14 cellular contexts compared by ENCODE assay signal in the genomic region with DNA sequence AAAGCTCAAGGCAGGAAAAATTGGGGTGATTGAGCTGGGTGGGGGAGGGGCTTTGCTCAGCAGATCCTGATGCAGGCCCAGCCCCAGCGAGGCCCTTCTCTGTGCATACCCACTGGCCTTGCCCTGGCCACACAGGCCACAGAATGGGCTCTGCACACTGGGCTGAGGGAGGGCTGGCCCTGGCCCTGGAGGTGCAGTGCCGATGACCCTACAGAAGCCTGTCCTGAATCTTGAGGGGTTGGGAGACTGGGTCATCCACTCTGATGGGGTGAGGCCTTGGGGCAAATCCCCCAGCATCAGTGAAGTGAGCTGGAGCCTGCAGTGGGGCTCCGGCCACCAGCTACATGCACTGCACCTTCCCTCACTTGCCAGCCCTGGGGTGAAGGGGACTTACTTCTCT.
DNase-seq lines count a peak whose midpoint lies in the region; ATAC-seq and TF ChIP-seq lines count a peak whose summit lies in the region.
"Had no signal": no experiment of that assay in that cellular context is flagged by ENCODE, and none has a peak within 500 bp of the region (broad histone marks: within the 10 kb centered on the region; RNA-seq: fewer than 3 reads in every experiment).

No MANE protein-coding gene starts in this region.

- H4K20me1 ChIP-seq in osteoblast (ENCODE audit: insufficient read depth, low read length), result no peaks in the 10 kb centered on the region
- H4K20me1 ChIP-seq: BLaER1 treated with 17β-estradiol and CSF1 and Interleukin-3, amounts not matched to agents 10 nM and 100 nM had no signal

- H4K8ac ChIP-seq in mesendoderm (ENCODE audit: low read depth, low read length), result no peak overlapping the region

- H3K9me3 Mint-ChIP-seq in activated CD4-positive, alpha-beta memory T cell treated with anti-CD3 and anti-CD28 coated beads, Interleukin-2, amount 10 ng/mL, durations not matched to agents 7 days and 5 days, result no peaks in the 10 kb centered on the region
- H3K9me3 Mint-ChIP-seq: CD8-positive, alpha-beta memory T cell had no signal

- no peaks in the 10 kb centered on the region for H3K9me3 ChIP-seq in right cardiac atrium (ENCODE audit: control insufficient read depth, low read length)
- no peaks in the 10 kb centered on the region for H3K9me3 ChIP-seq in osteoblast (ENCODE audit: low read depth, low read length)
- no peaks in the 10 kb centered on the region for H3K9me3 ChIP-seq in upper lobe of right lung
- H3K9me3 ChIP-seq: BLaER1 treated with 17β-estradiol and CSF1 and Interleukin-3, amounts not matched to agents 10 nM and 100 nM; HAP-1 had no signal

- H4K5ac ChIP-seq in mesendoderm (ENCODE audit: low read length), result no peak overlapping the region

- H3K27ac ChIP-seq in right cardiac atrium (ENCODE audit: low read length), result no peak overlapping the region
- no peak overlapping the region for H3K27ac ChIP-seq in osteoblast (ENCODE audit: low read depth, low read length)
- H3K27ac ChIP-seq in upper lobe of right lung, result no peak overlapping the region
- no peak overlapping the region for H3K27ac ChIP-seq in mesendoderm (ENCODE audit: low read depth, low read length)
- H3K27ac ChIP-seq: BLaER1 treated with 17β-estradiol and CSF1 and Interleukin-3, amounts not matched to agents 10 nM and 100 nM; GM23248 had no signal

- H3K4ac ChIP-seq in mesendoderm (ENCODE audit: low read depth, low read length), result no peak overlapping the region

- no peak overlapping the region for H2BK120ac ChIP-seq in mesendoderm (ENCODE audit: low read depth, low read length)

- no peak overlapping the region for H3K4me2 ChIP-seq in osteoblast (ENCODE audit: insufficient read depth, low read length)
- no peak overlapping the region for H3K4me2 ChIP-seq in mesendoderm (ENCODE audit: low read length)
- H3K4me2 ChIP-seq: BLaER1 treated with 17β-estradiol and CSF1 and Interleukin-3, amounts not matched to agents 10 nM and 100 nM had no signal

- H3K4me1 ChIP-seq in right cardiac atrium (ENCODE audit: control insufficient read depth, insufficient read depth, low read length), result no peaks in the 10 kb centered on the region
- H3K4me1 ChIP-seq in osteoblast (ENCODE audit: insufficient read depth, low read length), result no peaks in the 10 kb centered on the region
- no peaks in the 10 kb centered on the region for H3K4me1 ChIP-seq in upper lobe of right lung
- no peaks in the 10 kb centered on the region for H3K4me1 ChIP-seq in mesendoderm (ENCODE audit: control insufficient read depth, low read depth, low read length)
- H3K4me1 ChIP-seq: HAP-1 had no signal

- no peak overlapping the region for H3K27ac Mint-ChIP-seq in activated CD4-positive, alpha-beta memory T cell treated with anti-CD3 and anti-CD28 coated beads, Interleukin-2, amount 10 ng/mL, durations not matched to agents 7 days and 5 days
- H3K27ac Mint-ChIP-seq: B cell; CD4-positive, CD25-positive, alpha-beta regulatory T cell; CD8-positive, alpha-beta memory T cell had no signal

- H3K79me2 ChIP-seq in osteoblast (ENCODE audit: insufficient read depth, low read length) (no peaks in the 10 kb centered on the region), mesendoderm (ENCODE audit: control insufficient read depth, insufficient read depth, low read length) (no peaks in the 10 kb centered on the region)

- no peaks in the 10 kb centered on the region for H3K36me3 Mint-ChIP-seq in activated CD4-positive, alpha-beta memory T cell treated with anti-CD3 and anti-CD28 coated beads, Interleukin-2, amount 10 ng/mL, durations not matched to agents 7 days and 5 days (ENCODE audit: low read depth)
- H3K36me3 Mint-ChIP-seq: CD4-positive, CD25-positive, alpha-beta regulatory T cell; CD8-positive, alpha-beta memory T cell had no signal

- ATAC-seq in left ventricle myocardium superior (no peak), right cardiac atrium (no peak), upper lobe of right lung (no peak)
- ATAC-seq: HepG2 had no signal

- H3K4me3 Mint-ChIP-seq in activated CD4-positive, alpha-beta memory T cell treated with anti-CD3 and anti-CD28 coated beads, Interleukin-2, amount 10 ng/mL, durations not matched to agents 7 days and 5 days, result no peak overlapping the region
- H3K4me3 Mint-ChIP-seq: B cell; CD4-positive, CD25-positive, alpha-beta regulatory T cell; CD8-positive, alpha-beta memory T cell had no signal

- no peak overlapping the region for H2BK15ac ChIP-seq in mesendoderm (replicated peaks; ENCODE audit: low read depth)

- no peak overlapping the region for H3K18ac ChIP-seq in mesendoderm (ENCODE audit: low read length)

- no peaks in the 10 kb centered on the region for H3K27me3 Mint-ChIP-seq in activated CD4-positive, alpha-beta memory T cell treated with anti-CD3 and anti-CD28 coated beads, Interleukin-2, amount 10 ng/mL, durations not matched to agents 7 days and 5 days
- H3K27me3 Mint-ChIP-seq: B cell had no signal

- CTCF ChIA-PET in activated CD4-positive, alpha-beta memory T cell treated with anti-CD3 and anti-CD28 coated beads, Interleukin-2, amount 10 ng/mL, durations not matched to agents 7 days and 5 days (lab: Charles Lee), result no interaction called here

- no peak overlapping the region for H2BK5ac ChIP-seq in mesendoderm (ENCODE audit: low read length)

- WGBS in right cardiac atrium, result 89% methylated on average over 3 of the region's 3 CpGs
- no CpG with 5 or more reads among the region's 3 CpGs for WGBS in mesendoderm (ENCODE audit: extremely low coverage, insufficient coverage, low lambda C conversion rate)

- TF ChIP-seq CTCF in osteoblast (IDR thresholded peaks at IDR 0.05; ENCODE audit: extremely low read depth, low read depth, low read length) (no peak), upper lobe of right lung (IDR thresholded peaks at IDR 0.05) (no peak)

- POLR2A ChIA-PET in activated CD4-positive, alpha-beta memory T cell treated with anti-CD3 and anti-CD28 coated beads, Interleukin-2, amount 10 ng/mL, durations not matched to agents 7 days and 5 days (lab: Charles Lee), result no interaction called here

- no peak overlapping the region for H3K9ac ChIP-seq in mesendoderm (ENCODE audit: low read length)
- H3K9ac ChIP-seq: BLaER1 treated with 17β-estradiol and CSF1 and Interleukin-3, amounts not matched to agents 10 nM and 100 nM; GM23248 had no signal

- H3K27me3 ChIP-seq in right cardiac atrium (ENCODE audit: control insufficient read depth, insufficient read depth) (no peaks in the 10 kb centered on the region), osteoblast (ENCODE audit: insufficient read depth, low read length) (no peaks in the 10 kb centered on the region), upper lobe of right lung (no peaks in the 10 kb centered on the region), mesendoderm (ENCODE audit: insufficient read depth, low read length, poor library complexity) (no peaks in the 10 kb centered on the region)
- H3K27me3 ChIP-seq: BLaER1 treated with 17β-estradiol and CSF1 and Interleukin-3, amounts not matched to agents 10 nM and 100 nM had no signal

- no peaks in the 10 kb centered on the region for H3K4me1 Mint-ChIP-seq in activated CD4-positive, alpha-beta memory T cell treated with anti-CD3 and anti-CD28 coated beads, Interleukin-2, amount 10 ng/mL, durations not matched to agents 7 days and 5 days
- H3K4me1 Mint-ChIP-seq: B cell; CD4-positive, CD25-positive, alpha-beta regulatory T cell; CD8-positive, alpha-beta memory T cell had no signal

- H3K23ac ChIP-seq in mesendoderm (ENCODE audit: low read length), result no peak overlapping the region

- no peaks in the 10 kb centered on the region for H3K36me3 ChIP-seq in osteoblast (ENCODE audit: insufficient read depth, low read length)
- H3K36me3 ChIP-seq in upper lobe of right lung, result no peaks in the 10 kb centered on the region
- no peaks in the 10 kb centered on the region for H3K36me3 ChIP-seq in mesendoderm (ENCODE audit: control insufficient read depth, insufficient read depth, low read length)
- H3K36me3 ChIP-seq: BLaER1 treated with 17β-estradiol and CSF1 and Interleukin-3, amounts not matched to agents 10 nM and 100 nM; HAP-1 had no signal

- no peak overlapping the region for H3K4me3 ChIP-seq in right cardiac atrium (ENCODE audit: low read length)
- no peak overlapping the region for H3K4me3 ChIP-seq in osteoblast (ENCODE audit: insufficient read depth, low read length)
- no peak overlapping the region for H3K4me3 ChIP-seq in upper lobe of right lung
- H3K4me3 ChIP-seq in mesendoderm (ENCODE audit: low read length), result no peak overlapping the region
- H3K4me3 ChIP-seq: BLaER1 treated with 17β-estradiol and CSF1 and Interleukin-3, amounts not matched to agents 10 nM and 100 nM; GM23248; HAP-1 had no signal

- DNase-seq in left ventricle myocardium superior, result peak; percentile 9
- no peak for DNase-seq in right cardiac atrium
- DNase-seq in osteoblast (ENCODE audit: insufficient read length, low spot score, missing footprints), result peak; percentile 48
- DNase-seq in upper lobe of right lung, result peak; percentile 37
- no peak for DNase-seq in activated CD4-positive, alpha-beta memory T cell treated with anti-CD3 and anti-CD28 coated beads, Interleukin-2, amount 10 ng/mL, durations not matched to agents 7 days and 5 days
- DNase-seq in mesendoderm, result no peak
- DNase-seq: CD4-positive, CD25-positive, alpha-beta regulatory T cell; COR-L47; GM23248 had no signal

- intact Hi-C loops in left ventricle myocardium superior (cut with micrococcal nuclease) (no loop called here), right cardiac atrium (cut with DNase I) (no loop called here), upper lobe of right lung (cut with DNase I) (no loop called here)

- H2AFZ ChIP-seq in osteoblast (ENCODE audit: low read length), result no peak overlapping the region
- H2AFZ ChIP-seq: GM23248 had no signal

- no peaks in the 10 kb centered on the region for H3K79me1 ChIP-seq in mesendoderm (ENCODE audit: low read length)

- H2AK5ac ChIP-seq in mesendoderm (ENCODE audit: low read length), result no peak overlapping the region

- no peak overlapping the region for H3K56ac ChIP-seq in mesendoderm (ENCODE audit: low read length)

Comparison
In these comparisons a context has a peak if more than half of its experiments do, and no peak if none do; other contexts are left out.
1. DNase-seq: peak in left ventricle myocardium superior (single experiment), osteoblast (single experiment) and upper lobe of right lung (single experiment); none in right cardiac atrium (0 of 3), activated CD4-positive, alpha-beta memory T cell treated with anti-CD3 and anti-CD28 coated beads, Interleukin-2, amount 10 ng/mL, durations not matched to agents 7 days and 5 days (single experiment) and mesendoderm (single experiment).